In genomic region chrX:106611682-106612402, GRCh38 we compare ENCODE assay signal across 8 cellular contexts. TPM values are rescaled to one million over a fixed set of nuclear protein-coding genes. Genes with fewer than 3 reads are reported as not detected.
DNase-seq lines count a peak whose midpoint lies in the region; ATAC-seq and TF ChIP-seq lines count a peak whose summit lies in the region.

TSS of gene RADX (plus strand) at chrX:106611978. CDS start at chrX:106612081, 103 bp downstream.

- no peaks in the 10 kb centered on the region for H3K9me3 ChIP-seq in AG04450 (ENCODE audit: control insufficient read depth, insufficient read depth, low read length)

- no peaks in the 10 kb centered on the region for H3K27me3 ChIP-seq in AG04450 (ENCODE audit: control insufficient read depth, insufficient read depth, low read length)

- POLR2A ChIA-PET in AG04450 (lab: Yijun Ruan, JAX): no interaction called here

- H3K4me3 ChIP-seq in AG04450 (ENCODE audit: low read depth, low read length): peak within 1 kb of the TSS; percentile 71

- ATAC-seq in GM18907 (IDR thresholded peaks at IDR 0.05; ENCODE audit: unreplicated experiment): peak; percentile 99
- peak; percentile 97 for ATAC-seq in HG03103 (IDR thresholded peaks at IDR 0.05; ENCODE audit: low read depth, unreplicated experiment)

- DNase-seq in AG04450 (ENCODE audit: low read depth, low spot score): peak; percentile 15
- DNase-seq in NCI-H69 (lab: John Stamatoyannopoulos, UW): peak; percentile 77
- DNase-seq in activated CD8-positive, alpha-beta memory T cell treated with anti-CD3 and anti-CD28 coated beads, Interleukin-2, amount 50 U/mL, for 24 hours (ENCODE audit: extremely low read depth): peak; percentile 43
- peak; percentile 19 for DNase-seq in epidermal melanocyte (ENCODE audit: insufficient read length, low spot score)
- peak; percentile 21 for DNase-seq in middle frontal gyrus (ENCODE audit: extremely low spot score, low spot score)
- DNase-seq in stimulated activated CD8-positive, alpha-beta memory T cell treated with anti-CD3 and anti-CD28 coated beads, Interleukin-15, amount 100 ng/mL, for 48 hours (ENCODE audit: low read depth in 2 of 2): peak; percentile 70 to 79

- CTCF ChIA-PET in AG04450 (lab: Charles Lee): interaction anchor here (0.6 to 2.6 kb wide), 2 partner anchors 9 to 51 kb away, joined by 4 to 8 read pairs; no protein-coding TSS in a partner anchor

- no peak within 1 kb of the TSS for H3K27ac ChIP-seq in AG04450 (ENCODE audit: low read depth, low read length)

- TF ChIP-seq CTCF in AG04450 (IDR thresholded peaks at IDR 0.05; ENCODE audit: low read depth, low read length): no peak

RNA-seq across cellular contexts. Expression of gene RADX, which starts in this region (rescaled TPM):
- polyA plus RNA-seq in AG04450 (2011; rRNA removed): 1.0 and 1.8 TPM in 2 replicates
- 1.1 and 1.3 TPM in 2 replicates for polyA minus RNA-seq in AG04450 (2011; rRNA and poly(A)+ RNA removed)

Comparison
In these comparisons a context has a peak if more than half of its experiments do, and no peak if none do; other contexts are left out.
1. DNase-seq: peak in every context shown above with its lines; median percentile 77 in NCI-H69; 74 in stimulated activated CD8-positive, alpha-beta memory T cell treated with anti-CD3 and anti-CD28 coated beads, Interleukin-15, amount 100 ng/mL, for 48 hours; 43 in activated CD8-positive, alpha-beta memory T cell treated with anti-CD3 and anti-CD28 coated beads, Interleukin-2, amount 50 U/mL, for 24 hours; 21 in middle frontal gyrus; 19 in epidermal melanocyte; 15 in AG04450.